ENCODE assay signal across 27 cellular contexts in the genomic region with DNA sequence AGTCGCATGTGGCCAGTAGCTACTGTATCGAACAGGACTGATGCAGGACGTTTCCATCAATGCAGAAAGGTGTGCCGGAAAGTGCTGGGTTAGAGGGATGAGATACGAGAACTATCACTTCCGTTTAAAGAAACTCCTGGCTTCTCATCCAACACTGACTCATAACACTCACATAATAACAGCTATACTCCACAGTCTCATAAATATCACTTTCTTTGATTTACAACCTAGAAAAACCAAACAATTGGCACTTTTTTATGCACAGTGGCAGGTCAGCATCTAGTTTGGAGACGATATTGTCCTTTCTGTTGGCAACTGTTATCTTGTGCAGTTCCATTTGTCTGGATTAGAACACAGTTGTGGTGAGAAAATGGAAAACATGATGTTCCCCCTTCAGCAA. TPM values are rescaled to one million over a fixed set of nuclear protein-coding genes. Genes with fewer than 3 reads are reported as not detected.
DNase-seq lines count a peak whose midpoint lies in the region; ATAC-seq, FAIRE-seq and TF ChIP-seq lines count a peak whose summit lies in the region.
"Had no signal": no experiment of that assay in that cellular context is flagged by ENCODE, and none has a peak within 500 bp of the region (broad histone marks: within the 10 kb centered on the region; RNA-seq: fewer than 3 reads in every experiment).

No MANE protein-coding gene starts in this region.

- H4K20me1 ChIP-seq in K562 (replicated peaks; ENCODE audit: control insufficient read depth, insufficient read depth, low read length) = no peaks in the 10 kb centered on the region
- H4K20me1 ChIP-seq: BLaER1 treated with 17β-estradiol and CSF1 and Interleukin-3, amounts not matched to agents 10 nM and 100 nM had no signal

- no peak for TF ChIP-seq POLR2A in K562 (conservative IDR thresholded peaks at IDR 0.05)

- H3K9ac ChIP-seq in K562 (ENCODE audit: insufficient read depth in 1 of 2, low read depth in 2 of 2, low read length in 2 of 2) = no peak overlapping the region
- H3K9ac ChIP-seq: BLaER1 treated with 17β-estradiol and CSF1 and Interleukin-3, amounts not matched to agents 10 nM and 100 nM; GM23248 had no signal

- CTCF ChIA-PET in K562 (lab: Yijun Ruan, JAX; ENCODE audit: low intra/inter-chr PET ratio) = no interaction called here

- intact Hi-C loops in K562 (cut with micrococcal nuclease) = no loop called here

- peaks cover 2% of the 10 kb centered on the region; the same call in 2 of the 3 replicates for H3K36me3 ChIP-seq in K562 (ENCODE audit: control insufficient read depth, insufficient read depth, low read length)
- H3K36me3 ChIP-seq: BE2C; BLaER1 treated with 17β-estradiol and CSF1 and Interleukin-3, amounts not matched to agents 10 nM and 100 nM had no signal

- no peak for TF ChIP-seq EP300 in K562 (IDR thresholded peaks at IDR 0.05; ENCODE audit: low read length)

- H3K27ac ChIP-seq in K562 (ENCODE audit: extremely low read depth, low read depth, low read length) = no peak overlapping the region
- H3K27ac ChIP-seq: 22Rv1; A549; BLaER1 treated with 17β-estradiol and CSF1 and Interleukin-3, amounts not matched to agents 10 nM and 100 nM; GM23248 had no signal

- H3K9me1 ChIP-seq in K562 (ENCODE audit: control insufficient read depth, insufficient read depth, low read length) = no peaks in the 10 kb centered on the region

- no peak overlapping the region for H2AFZ ChIP-seq in K562 (ENCODE audit: low read depth, low read length)
- H2AFZ ChIP-seq: GM23248 had no signal

- no peak overlapping the region for H3K4me2 ChIP-seq in K562 (ENCODE audit: insufficient read depth, low read length)
- H3K4me2 ChIP-seq: A549; BLaER1 treated with 17β-estradiol and CSF1 and Interleukin-3, amounts not matched to agents 10 nM and 100 nM had no signal

- 83% methylated on average over 7 of the region's 7 CpGs for WGBS in K562 (ENCODE audit: insufficient coverage, low coverage, missing lambda C conversion rate)

- POLR2A ChIA-PET in K562 (lab: Yijun Ruan, JAX) = no interaction called here

- TF ChIP-seq CTCF in K562 (IDR thresholded peaks at IDR 0.05 in 2 of 3, conservative IDR thresholded peaks at IDR 0.05 in 1 of 3; ENCODE audit: insufficient read depth in 2 of 3, low read depth in 1 of 3, low read length in 3 of 3) = no peak

- in situ Hi-C loops in K562 (cut with MboI) = loop anchor here (25.0 kb wide), 1 partner anchor 492 kb away; no protein-coding TSS in a partner anchor

- DNase-seq in A172 (ENCODE audit: low spot score) = peak; percentile 36
- DNase-seq in M059J (ENCODE audit: low read depth) = peak; percentile 33
- DNase-seq in K562 (ENCODE audit: extremely low read depth in 1 of 4, low spot score in 3 of 4) = no peak
- no peak for DNase-seq in DMS153 treated with DMSO at 0.1 percent for 48 hours (lab: John Stamatoyannopoulos, UW; ENCODE audit: unreplicated experiment)
- DNase-seq in MV-4-11 (lab: John Stamatoyannopoulos, UW) = no peak
- DNase-seq: ACHN; AML-193; BE2C; CD4-positive, alpha-beta T cell; CD8-positive, alpha-beta memory T cell; DMS 273 treated with DMSO at 0.1 percent for 48 hours; DMS53; DMS79 treated with DMSO at 0.1 percent for 48 hours; GF-D8; GM23248; H7; HCEC 1CT; HFFc6 had no signal

- no peak for TF ChIP-seq RAD21 in K562 (CRISPR knock-in tag; conservative IDR thresholded peaks at IDR 0.05 in 1 of 2, IDR thresholded peaks at IDR 0.05 in 1 of 2)

- H3K4me3 ChIP-seq in K562 = no peak overlapping the region
- H3K4me3 ChIP-seq: A549; BLaER1 treated with 17β-estradiol and CSF1 and Interleukin-3, amounts not matched to agents 10 nM and 100 nM; GM23248 had no signal

- peak; percentile 37 for FAIRE-seq in K562 (lab: Jason Lieb, UNC)
- FAIRE-seq: A549, D721Med, GM12891, GM18507, H1 had no signal

- H3K9me3 ChIP-seq in K562 (replicated peaks; ENCODE audit: control insufficient read depth, insufficient read depth, low read depth, low read length) = no peaks in the 10 kb centered on the region
- H3K9me3 ChIP-seq: A549; BE2C; BLaER1 treated with 17β-estradiol and CSF1 and Interleukin-3, amounts not matched to agents 10 nM and 100 nM had no signal

- no TSS peak for BruUV-seq in K562 (replicated peaks; lab: Mats Ljungman, UMichigan)

- no peaks in the 10 kb centered on the region; a peak in 2 of 5 replicates for H3K4me1 ChIP-seq in K562 (replicated peaks in 1 of 2; ENCODE audit: control insufficient read depth in 2 of 2, insufficient read depth in 2 of 2, low read length in 2 of 2)
- H3K4me1 ChIP-seq: BE2C; BLaER1 treated with 17β-estradiol and CSF1 and Interleukin-3, amounts not matched to agents 10 nM and 100 nM had no signal

- peaks cover 30% of the 10 kb centered on the region; the same call in 2 of the 3 replicates for H3K79me2 ChIP-seq in K562 (ENCODE audit: control insufficient read depth, insufficient read depth, low read length)

- H3K27me3 ChIP-seq in K562 (ENCODE audit: control insufficient read depth in 2 of 2, insufficient read depth in 2 of 2, low read length in 2 of 2) = no peaks in the 10 kb centered on the region
- H3K27me3 ChIP-seq: BE2C; BLaER1 treated with 17β-estradiol and CSF1 and Interleukin-3, amounts not matched to agents 10 nM and 100 nM had no signal

- no peak for ATAC-seq in K562
- ATAC-seq in GM18907 (IDR thresholded peaks at IDR 0.05; ENCODE audit: unreplicated experiment) = no peak
- ATAC-seq: A549 had no signal

TF ChIP-seq in K562, 482 proteins besides CTCF, POLR2A, EP300 and RAD21 (continues in another document):
- no peak for TF ChIP-seq CXXC5 (CRISPR knock-in tag; IDR thresholded peaks at IDR 0.05)
- no peak for TF ChIP-seq HNRNPLL (IDR thresholded peaks at IDR 0.05; ENCODE audit: low read depth, low read length, poor library complexity, severe bottlenecking)
- TF ChIP-seq GABPB2 (CRISPR knock-in tag; conservative IDR thresholded peaks at IDR 0.05) = no peak
- no peak for TF ChIP-seq ZNF436 (CRISPR knock-in tag; IDR thresholded peaks at IDR 0.05)
- no peak for TF ChIP-seq PCBP2 (IDR thresholded peaks at IDR 0.05; ENCODE audit: low read depth, low read length, poor library complexity, severe bottlenecking)
- TF ChIP-seq, protein P1, sequence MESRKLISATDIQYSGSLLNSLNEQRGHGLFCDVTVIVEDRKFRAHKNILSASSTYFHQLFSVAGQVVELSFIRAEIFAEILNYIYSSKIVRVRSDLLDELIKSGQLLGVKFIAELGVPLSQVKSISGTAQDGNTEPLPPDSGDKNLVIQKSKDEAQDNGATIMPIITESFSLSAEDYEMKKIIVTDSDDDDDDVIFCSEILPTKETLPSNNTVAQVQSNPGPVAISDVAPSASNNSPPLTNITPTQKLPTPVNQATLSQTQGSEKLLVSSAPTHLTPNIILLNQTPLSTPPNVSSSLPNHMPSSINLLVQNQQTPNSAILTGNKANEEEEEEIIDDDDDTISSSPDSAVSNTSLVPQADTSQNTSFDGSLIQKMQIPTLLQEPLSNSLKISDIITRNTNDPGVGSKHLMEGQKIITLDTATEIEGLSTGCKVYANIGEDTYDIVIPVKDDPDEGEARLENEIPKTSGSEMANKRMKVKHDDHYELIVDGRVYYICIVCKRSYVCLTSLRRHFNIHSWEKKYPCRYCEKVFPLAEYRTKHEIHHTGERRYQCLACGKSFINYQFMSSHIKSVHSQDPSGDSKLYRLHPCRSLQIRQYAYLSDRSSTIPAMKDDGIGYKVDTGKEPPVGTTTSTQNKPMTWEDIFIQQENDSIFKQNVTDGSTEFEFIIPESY (CRISPR knock-in tag; IDR thresholded peaks at IDR 0.05) = no peak
- no peak for TF ChIP-seq MEF2D (tag; conservative IDR thresholded peaks at IDR 0.05; ENCODE audit: low read depth)
- no peak for TF ChIP-seq STAT5B (CRISPR knock-in tag; IDR thresholded peaks at IDR 0.05)
- TF ChIP-seq ZNF707 (CRISPR knock-in tag; conservative IDR thresholded peaks at IDR 0.05) = no peak
- TF ChIP-seq POLR3A (IDR thresholded peaks at IDR 0.05; ENCODE audit: borderline replicate concordance, extremely low read depth, insufficient read depth, insufficient read length) = no peak
- TF ChIP-seq, protein P2, sequence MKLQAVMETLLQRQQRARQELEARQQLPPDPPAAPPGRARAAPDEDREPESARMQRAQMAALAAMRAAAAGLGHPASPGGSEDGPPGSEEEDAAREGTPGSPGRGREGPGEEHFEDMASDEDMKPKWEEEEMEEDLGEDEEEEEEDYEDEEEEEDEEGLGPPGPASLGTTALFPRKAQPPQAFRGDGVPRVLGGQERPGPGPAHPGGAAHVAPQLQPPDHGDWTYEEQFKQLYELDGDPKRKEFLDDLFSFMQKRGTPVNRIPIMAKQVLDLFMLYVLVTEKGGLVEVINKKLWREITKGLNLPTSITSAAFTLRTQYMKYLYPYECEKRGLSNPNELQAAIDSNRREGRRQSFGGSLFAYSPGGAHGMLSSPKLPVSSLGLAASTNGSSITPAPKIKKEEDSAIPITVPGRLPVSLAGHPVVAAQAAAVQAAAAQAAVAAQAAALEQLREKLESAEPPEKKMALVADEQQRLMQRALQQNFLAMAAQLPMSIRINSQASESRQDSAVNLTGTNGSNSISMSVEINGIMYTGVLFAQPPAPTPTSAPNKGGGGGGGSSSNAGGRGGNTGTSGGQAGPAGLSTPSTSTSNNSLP (IDR thresholded peaks at IDR 0.05; ENCODE audit: borderline replicate concordance, low read depth, low read length) = no peak
- no peak for TF ChIP-seq HDAC6 (IDR thresholded peaks at IDR 0.05; ENCODE audit: low read depth, low read length)
- no peak for TF ChIP-seq NFRKB (IDR thresholded peaks at IDR 0.05; ENCODE audit: low read depth)

RNA-seq across cellular contexts. Expression of a gene that starts 43.4 kb away (rescaled TPM):
- 0.22 TPM in 1 of 2 replicates, not detected in the other for total RNA-seq in A172 (2014; rRNA removed; shearing (Covaris generic))
- 0.94 and 2.4 TPM in 2 replicates for total RNA-seq in M059J (2014; rRNA removed; shearing (Covaris generic))
- 13.3 and 20.2 TPM in 2 replicates for total RNA-seq in K562 (2011; cell fraction: chromatin; rRNA removed; ENCODE audit: low replicate concordance)
- total RNA-seq in K562 (2011; cell fraction: nucleolus; rRNA removed) = 10.0 and 13.8 TPM in 2 replicates
- total RNA-seq in K562 (2011; cell fraction: nucleoplasm; rRNA removed) = 19.4 and 20.5 TPM in 2 replicates
- total RNA-seq in K562 (2014; rRNA removed) (21.6 and 25.8 TPM in 2 replicates), K562 (2014; rRNA removed; fragmentation: Illumina TruSeq; extraction: Trizol) (40.8 and 44.8 TPM in 2 replicates), K562 (2015; rRNA removed; fragmentation: Illumina TruSeq; extraction: Trizol) (34.8 and 46.9 TPM in 2 replicates), K562 (2021) (25.1 and 28.7 TPM in 2 replicates)
- polyA plus RNA-seq in K562 (2011; rRNA removed) (9.3 and 15.2 TPM in 2 replicates), K562 (2014; fragmentation: Illumina TruSeq; extraction: Trizol) (20.1 and 21.5 TPM in 2 replicates), K562 (2014; fragmentation: Nextera tagmentation; extraction: Ambion mirVana) (10 to 100 TPM; 44.6 to 46.7 TPM), K562 (2014; rRNA removed) (15.7 and 17.7 TPM in 2 replicates)
- 4.5 and 5.1 TPM in 2 replicates for polyA plus RNA-seq in K562 (2011; cell fraction: cytosol; rRNA removed)
- polyA plus RNA-seq in K562 (2011; cell fraction: nucleus; rRNA removed) = 4.8 and 6.0 TPM in 2 replicates
- 20.9 and 25.7 TPM in 2 replicates for polyA plus RNA-seq in K562 (2012)
- 16.4 and 16.5 TPM in 2 replicates for polyA minus RNA-seq in K562 (2011; rRNA and poly(A)+ RNA removed)
- polyA minus RNA-seq in K562 (2011; cell fraction: cytosol; rRNA and poly(A)+ RNA removed) = 9.4 and 12.5 TPM in 2 replicates
- 11.3 and 17.9 TPM in 2 replicates for polyA minus RNA-seq in K562 (2011; cell fraction: nucleus; rRNA and poly(A)+ RNA removed)
- total RNA-seq: CD4-positive, alpha-beta T cell; CD8-positive, alpha-beta memory T cell; GM23248 had no signal
- polyA plus RNA-seq: CD14-positive monocyte; CD8-positive, alpha-beta memory T cell had no signal

Comparison
In these comparisons a context has a peak if more than half of its experiments do, and no peak if none do; other contexts are left out.
1. DNase-seq: peak in A172 (single experiment) and M059J (single experiment); none in K562 (0 of 4), DMS153 treated with DMSO at 0.1 percent for 48 hours (single experiment) and MV-4-11 (single experiment).